ENCODE assay signal across 8 cellular contexts in the genomic region with DNA sequence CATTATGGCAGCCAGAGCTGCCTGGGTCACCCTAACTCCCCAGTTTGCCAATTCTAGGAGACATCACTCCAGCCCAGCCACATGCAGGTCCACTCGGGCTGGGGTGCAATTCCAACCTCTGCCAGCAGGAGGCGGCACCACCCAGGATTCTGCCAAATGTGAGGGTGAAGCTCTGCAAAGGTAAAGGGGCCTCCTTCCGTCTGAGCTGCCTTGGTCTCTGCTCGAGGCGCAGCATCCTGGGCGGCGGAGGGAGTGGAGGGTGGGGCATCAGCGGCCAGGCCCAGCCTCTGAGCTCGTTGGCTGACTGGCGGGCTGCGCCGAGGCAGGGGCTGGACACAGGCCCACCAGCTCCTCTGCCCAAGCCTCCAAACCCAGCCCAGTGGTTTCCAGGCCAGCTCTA.
DNase-seq lines count a peak whose midpoint lies in the region; ATAC-seq, FAIRE-seq and TF ChIP-seq lines count a peak whose summit lies in the region.

No MANE protein-coding gene starts in this region.

- H3K9me2 ChIP-seq in OCI-LY7 (ENCODE audit: insufficient read depth, low read length) = no peaks in the 10 kb centered on the region

- H3K4me2 ChIP-seq in OCI-LY7 (ENCODE audit: low read length) = no peak overlapping the region

- intact Hi-C loops in OCI-LY7 (cut with micrococcal nuclease; ENCODE audit: unreplicated experiment) = no loop called here

- no peaks in the 10 kb centered on the region for H3K27me3 ChIP-seq in CD4-positive, CD25-positive, alpha-beta regulatory T cell (ENCODE audit: control insufficient read depth, insufficient read depth, low read length)
- no peaks in the 10 kb centered on the region for H3K27me3 ChIP-seq in bronchial epithelial cell (ENCODE audit: control insufficient read depth, insufficient read depth, low read length)

- TF ChIP-seq CTCF in OCI-LY7 (conservative IDR thresholded peaks at IDR 0.05; ENCODE audit: low read length) = peak; percentile 69
- peak; percentile 75 for TF ChIP-seq CTCF in bronchial epithelial cell (IDR thresholded peaks at IDR 0.05; ENCODE audit: insufficient read depth, low read length, severe bottlenecking)
- TF ChIP-seq CTCF in osteocyte (IDR thresholded peaks at IDR 0.05) = peak; percentile 73

- H3K4me3 Mint-ChIP-seq in CD4-positive, CD25-positive, alpha-beta regulatory T cell = no peak overlapping the region
- H3K4me3 Mint-ChIP-seq in osteocyte (ENCODE audit: unreplicated experiment) = no peak overlapping the region

- CTCF ChIA-PET in OCI-LY7 (lab: Charles Lee; ENCODE audit: unreplicated experiment) = no interaction called here

- DNase-seq in CD4-positive, CD25-positive, alpha-beta regulatory T cell = peak; percentile 13 to 23 (median 18)
- DNase-seq in OCI-LY7 (ENCODE audit: low spot score) (no peak), bronchial epithelial cell (ENCODE audit: low read depth) (no peak), osteocyte (ENCODE audit: extremely low spot score, unreplicated experiment) (no peak)

- H3K9me3 ChIP-seq in CD4-positive, CD25-positive, alpha-beta regulatory T cell (ENCODE audit: control insufficient read depth in 2 of 2, low read length in 2 of 2) = no peaks in the 10 kb centered on the region
- no peaks in the 10 kb centered on the region for H3K9me3 ChIP-seq in OCI-LY7 (ENCODE audit: low read length)

- peaks cover 3% of the 10 kb centered on the region for H3K36me3 ChIP-seq in CD4-positive, CD25-positive, alpha-beta regulatory T cell (ENCODE audit: control insufficient read depth, insufficient read depth, low read length)
- no peaks in the 10 kb centered on the region for H3K36me3 ChIP-seq in OCI-LY7 (ENCODE audit: insufficient read depth, low read length)
- H3K36me3 ChIP-seq in bronchial epithelial cell (ENCODE audit: control insufficient read depth, insufficient read depth, low read length) = no peaks in the 10 kb centered on the region

- POLR2A ChIA-PET in OCI-LY7 (lab: Charles Lee) = no interaction called here

- FAIRE-seq in bronchial epithelial cell (lab: Jason Lieb, UNC) = no peak

- no peak overlapping the region for H3K27ac Mint-ChIP-seq in CD4-positive, CD25-positive, alpha-beta regulatory T cell
- no peak overlapping the region for H3K27ac Mint-ChIP-seq in osteocyte (ENCODE audit: unreplicated experiment)

- H3K4me3 ChIP-seq in CD4-positive, CD25-positive, alpha-beta regulatory T cell (ENCODE audit: low read depth, low read length) = no peak overlapping the region
- no peak overlapping the region for H3K4me3 ChIP-seq in OCI-LY7 (ENCODE audit: low read depth, low read length, poor library complexity, severe bottlenecking)
- no peak overlapping the region for H3K4me3 ChIP-seq in bronchial epithelial cell (ENCODE audit: low read depth, low read length)

- H3K9me3 Mint-ChIP-seq in CD4-positive, CD25-positive, alpha-beta regulatory T cell = no peaks in the 10 kb centered on the region
- H3K9me3 Mint-ChIP-seq in osteocyte (ENCODE audit: unreplicated experiment) = no peaks in the 10 kb centered on the region

- H3K27ac ChIP-seq in CD4-positive, CD25-positive, alpha-beta regulatory T cell (ENCODE audit: insufficient read depth, low read length, poor library complexity, severe bottlenecking) = no peak overlapping the region
- no peak overlapping the region for H3K27ac ChIP-seq in OCI-LY7 (ENCODE audit: low read depth, low read length, poor library complexity, severe bottlenecking)

- no peaks in the 10 kb centered on the region for H3K27me3 Mint-ChIP-seq in CD4-positive, CD25-positive, alpha-beta regulatory T cell
- H3K27me3 Mint-ChIP-seq in osteocyte (ENCODE audit: unreplicated experiment) = no peaks in the 10 kb centered on the region

- ATAC-seq in CD4-positive, CD25-positive, alpha-beta regulatory T cell (ENCODE audit: low read depth in 2 of 2) = no peak
- ATAC-seq in HG02973 (IDR thresholded peaks at IDR 0.05; ENCODE audit: unreplicated experiment) = no peak
- no peak for ATAC-seq in GM21447 (IDR thresholded peaks at IDR 0.05; ENCODE audit: unreplicated experiment)
- no peak for ATAC-seq in HG03045 (IDR thresholded peaks at IDR 0.05; ENCODE audit: unreplicated experiment)
- no peak for ATAC-seq in GM21515 (IDR thresholded peaks at IDR 0.05; ENCODE audit: unreplicated experiment)

- H4K20me1 ChIP-seq in OCI-LY7 (ENCODE audit: insufficient read depth, low read length) = no peaks in the 10 kb centered on the region

- no peaks in the 10 kb centered on the region for H3K4me1 ChIP-seq in CD4-positive, CD25-positive, alpha-beta regulatory T cell (ENCODE audit: control insufficient read depth, insufficient read depth, low read length, poor library complexity, severe bottlenecking)
- no peaks in the 10 kb centered on the region for H3K4me1 ChIP-seq in OCI-LY7 (ENCODE audit: insufficient read depth, low read length, poor library complexity, severe bottlenecking)

- H2AFZ ChIP-seq in OCI-LY7 (ENCODE audit: low read length) = no peak overlapping the region

- peaks cover 0 to 2% (median 0%) of the 10 kb centered on the region in 4 donors for H3K4me1 Mint-ChIP-seq in CD4-positive, CD25-positive, alpha-beta regulatory T cell
- H3K4me1 Mint-ChIP-seq in osteocyte (ENCODE audit: unreplicated experiment) = peaks cover 36% of the 10 kb centered on the region

- BruUV-seq in OCI-LY7 (replicated peaks; lab: Mats Ljungman, UMichigan) = no TSS peak

- no peaks in the 10 kb centered on the region for H3K36me3 Mint-ChIP-seq in CD4-positive, CD25-positive, alpha-beta regulatory T cell
- no peaks in the 10 kb centered on the region for H3K36me3 Mint-ChIP-seq in osteocyte (ENCODE audit: unreplicated experiment)

- no peaks in the 10 kb centered on the region for H3K79me2 ChIP-seq in OCI-LY7 (ENCODE audit: insufficient read depth, low read depth, low read length)

Comparison
In these comparisons a context has a peak if more than half of its experiments do, and no peak if none do; other contexts are left out.
1. DNase-seq: peak in CD4-positive, CD25-positive, alpha-beta regulatory T cell (3 of 3); none in OCI-LY7 (single experiment), bronchial epithelial cell (single experiment) and osteocyte (single experiment).
2. Peak in every context shown above with its lines, with median percentiles within 50 percentile points of each other: CTCF ChIP-seq.